Comparison of ENCODE assay signal across 1 cellular context in the genomic region with DNA sequence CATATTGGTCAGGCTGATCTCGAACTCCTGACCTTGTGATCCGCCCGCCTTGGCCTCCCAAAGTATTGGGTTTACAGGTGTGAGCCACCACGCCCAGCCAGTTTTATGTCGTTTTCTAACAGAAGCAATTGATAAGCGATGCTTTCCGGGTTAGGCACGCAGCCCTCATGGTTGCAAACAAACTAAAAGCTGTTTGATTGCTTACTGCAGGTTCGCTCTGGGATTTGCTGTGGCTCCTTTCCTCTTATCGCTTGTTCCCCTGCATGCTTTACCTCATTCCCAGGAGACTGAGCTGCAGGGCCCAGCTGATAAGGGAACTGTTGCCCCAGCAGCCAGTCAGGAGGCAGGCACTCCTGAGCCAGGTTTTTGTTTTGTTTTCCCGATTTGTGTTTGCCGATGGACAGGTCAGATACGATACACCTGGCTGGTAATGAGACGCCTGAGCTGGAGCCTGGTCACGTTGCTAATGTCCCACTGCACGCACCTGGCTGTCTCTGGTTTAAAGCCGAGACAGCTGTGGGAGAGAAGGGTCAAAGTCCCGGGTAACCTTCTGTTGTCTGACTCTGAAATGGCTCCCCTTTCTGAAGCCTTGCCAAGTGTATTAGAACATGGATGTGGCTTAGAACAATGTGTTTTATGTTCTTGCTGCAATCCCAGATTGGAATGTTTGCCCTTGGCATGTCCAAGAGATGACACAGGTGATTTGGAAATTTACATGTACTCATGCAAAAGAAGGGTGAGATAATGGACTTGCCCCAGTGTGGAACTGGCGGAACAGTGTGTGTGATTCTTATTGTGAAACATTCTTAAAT.
TF ChIP-seq lines count a peak whose summit lies in the region.

No MANE protein-coding gene starts in this region.

TF ChIP-seq in HepG2, 621 proteins besides CTCF, POLR2A, EP300 and RAD21 (continued from another document and continues in another):
- TF ChIP-seq, protein P1, sequence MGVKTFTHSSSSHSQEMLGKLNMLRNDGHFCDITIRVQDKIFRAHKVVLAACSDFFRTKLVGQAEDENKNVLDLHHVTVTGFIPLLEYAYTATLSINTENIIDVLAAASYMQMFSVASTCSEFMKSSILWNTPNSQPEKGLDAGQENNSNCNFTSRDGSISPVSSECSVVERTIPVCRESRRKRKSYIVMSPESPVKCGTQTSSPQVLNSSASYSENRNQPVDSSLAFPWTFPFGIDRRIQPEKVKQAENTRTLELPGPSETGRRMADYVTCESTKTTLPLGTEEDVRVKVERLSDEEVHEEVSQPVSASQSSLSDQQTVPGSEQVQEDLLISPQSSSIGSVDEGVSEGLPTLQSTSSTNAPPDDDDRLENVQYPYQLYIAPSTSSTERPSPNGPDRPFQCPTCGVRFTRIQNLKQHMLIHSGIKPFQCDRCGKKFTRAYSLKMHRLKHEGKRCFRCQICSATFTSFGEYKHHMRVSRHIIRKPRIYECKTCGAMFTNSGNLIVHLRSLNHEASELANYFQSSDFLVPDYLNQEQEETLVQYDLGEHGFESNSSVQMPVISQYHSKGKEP (CRISPR knock-in tag; IDR thresholded peaks at IDR 0.05) = no peak
- TF ChIP-seq TARDBP (CRISPR knock-in tag; IDR thresholded peaks at IDR 0.05) (peak; percentile 97), ZNF614 (CRISPR knock-in tag; IDR thresholded peaks at IDR 0.05; ENCODE audit: borderline replicate concordance) (peak; percentile 88), ZSCAN29 (CRISPR knock-in tag; conservative IDR thresholded peaks at IDR 0.05) (peak; percentile 97), ZNF841 (CRISPR knock-in tag; IDR thresholded peaks at IDR 0.05; ENCODE audit: borderline replicate concordance) (peak; percentile 81; the same call in 1 of the 2 replicates), RORA (CRISPR knock-in tag; IDR thresholded peaks at IDR 0.05) (0 out of 2 replicates have a peak, but pooled peaks have one; percentile 30), HMGA1 (CRISPR knock-in tag; conservative IDR thresholded peaks at IDR 0.05) (no peak), PAF1 (CRISPR knock-in tag; IDR thresholded peaks at IDR 0.05) (peak; percentile 45; the same call in 1 of the 2 replicates), CBFB (CRISPR knock-in tag; IDR thresholded peaks at IDR 0.05) (peak; percentile 83; the same call in 1 of the 2 replicates), ZNF563 (CRISPR knock-in tag; IDR thresholded peaks at IDR 0.05) (peak; percentile 61; the same call in 1 of the 2 replicates), NFYC (CRISPR knock-in tag; IDR thresholded peaks at IDR 0.05) (peak; percentile 32; the same call in 1 of the 2 replicates), ZNF367 (CRISPR knock-in tag; IDR thresholded peaks at IDR 0.05; ENCODE audit: borderline replicate concordance) (peak; percentile 95; the same call in 1 of the 2 replicates), BRCA1 (CRISPR knock-in tag; IDR thresholded peaks at IDR 0.05) (no peak), ZNF235 (CRISPR knock-in tag; IDR thresholded peaks at IDR 0.05; ENCODE audit: borderline replicate concordance) (no peak), TBX3 (IDR thresholded peaks at IDR 0.05; ENCODE audit: borderline replicate concordance) (peak; percentile 82; the same call in 1 of the 2 replicates), ESRRA (CRISPR knock-in tag; IDR thresholded peaks at IDR 0.05; ENCODE audit: low read depth) (peak; percentile 78; the same call in 1 of the 2 replicates), HDAC1 (CRISPR knock-in tag; IDR thresholded peaks at IDR 0.05) (peak; percentile 100), CCDC6 (CRISPR knock-in tag; IDR thresholded peaks at IDR 0.05) (peak; percentile 96), ZKSCAN5 (CRISPR knock-in tag; IDR thresholded peaks at IDR 0.05) (no peak), SMARCE1 (IDR thresholded peaks at IDR 0.05; ENCODE audit: borderline replicate concordance) (no peak), ZNF644 (CRISPR knock-in tag; IDR thresholded peaks at IDR 0.05; ENCODE audit: low read depth) (peak; percentile 68), SIX1 (CRISPR knock-in tag; IDR thresholded peaks at IDR 0.05; ENCODE audit: borderline replicate concordance) (peak; percentile 86), ZNF616 (CRISPR knock-in tag; IDR thresholded peaks at IDR 0.05; ENCODE audit: low read depth) (no peak), PLRG1 (conservative IDR thresholded peaks at IDR 0.05) (no peak), MAFF (IDR thresholded peaks at IDR 0.05; ENCODE audit: low read depth, low read length) (0 out of 2 replicates have a peak, but pooled peaks have one; percentile 25), EEA1 (CRISPR knock-in tag; IDR thresholded peaks at IDR 0.05; ENCODE audit: borderline replicate concordance) (no peak), ZNF251 (CRISPR knock-in tag; IDR thresholded peaks at IDR 0.05) (no peak)
- TF ChIP-seq, protein P2, sequence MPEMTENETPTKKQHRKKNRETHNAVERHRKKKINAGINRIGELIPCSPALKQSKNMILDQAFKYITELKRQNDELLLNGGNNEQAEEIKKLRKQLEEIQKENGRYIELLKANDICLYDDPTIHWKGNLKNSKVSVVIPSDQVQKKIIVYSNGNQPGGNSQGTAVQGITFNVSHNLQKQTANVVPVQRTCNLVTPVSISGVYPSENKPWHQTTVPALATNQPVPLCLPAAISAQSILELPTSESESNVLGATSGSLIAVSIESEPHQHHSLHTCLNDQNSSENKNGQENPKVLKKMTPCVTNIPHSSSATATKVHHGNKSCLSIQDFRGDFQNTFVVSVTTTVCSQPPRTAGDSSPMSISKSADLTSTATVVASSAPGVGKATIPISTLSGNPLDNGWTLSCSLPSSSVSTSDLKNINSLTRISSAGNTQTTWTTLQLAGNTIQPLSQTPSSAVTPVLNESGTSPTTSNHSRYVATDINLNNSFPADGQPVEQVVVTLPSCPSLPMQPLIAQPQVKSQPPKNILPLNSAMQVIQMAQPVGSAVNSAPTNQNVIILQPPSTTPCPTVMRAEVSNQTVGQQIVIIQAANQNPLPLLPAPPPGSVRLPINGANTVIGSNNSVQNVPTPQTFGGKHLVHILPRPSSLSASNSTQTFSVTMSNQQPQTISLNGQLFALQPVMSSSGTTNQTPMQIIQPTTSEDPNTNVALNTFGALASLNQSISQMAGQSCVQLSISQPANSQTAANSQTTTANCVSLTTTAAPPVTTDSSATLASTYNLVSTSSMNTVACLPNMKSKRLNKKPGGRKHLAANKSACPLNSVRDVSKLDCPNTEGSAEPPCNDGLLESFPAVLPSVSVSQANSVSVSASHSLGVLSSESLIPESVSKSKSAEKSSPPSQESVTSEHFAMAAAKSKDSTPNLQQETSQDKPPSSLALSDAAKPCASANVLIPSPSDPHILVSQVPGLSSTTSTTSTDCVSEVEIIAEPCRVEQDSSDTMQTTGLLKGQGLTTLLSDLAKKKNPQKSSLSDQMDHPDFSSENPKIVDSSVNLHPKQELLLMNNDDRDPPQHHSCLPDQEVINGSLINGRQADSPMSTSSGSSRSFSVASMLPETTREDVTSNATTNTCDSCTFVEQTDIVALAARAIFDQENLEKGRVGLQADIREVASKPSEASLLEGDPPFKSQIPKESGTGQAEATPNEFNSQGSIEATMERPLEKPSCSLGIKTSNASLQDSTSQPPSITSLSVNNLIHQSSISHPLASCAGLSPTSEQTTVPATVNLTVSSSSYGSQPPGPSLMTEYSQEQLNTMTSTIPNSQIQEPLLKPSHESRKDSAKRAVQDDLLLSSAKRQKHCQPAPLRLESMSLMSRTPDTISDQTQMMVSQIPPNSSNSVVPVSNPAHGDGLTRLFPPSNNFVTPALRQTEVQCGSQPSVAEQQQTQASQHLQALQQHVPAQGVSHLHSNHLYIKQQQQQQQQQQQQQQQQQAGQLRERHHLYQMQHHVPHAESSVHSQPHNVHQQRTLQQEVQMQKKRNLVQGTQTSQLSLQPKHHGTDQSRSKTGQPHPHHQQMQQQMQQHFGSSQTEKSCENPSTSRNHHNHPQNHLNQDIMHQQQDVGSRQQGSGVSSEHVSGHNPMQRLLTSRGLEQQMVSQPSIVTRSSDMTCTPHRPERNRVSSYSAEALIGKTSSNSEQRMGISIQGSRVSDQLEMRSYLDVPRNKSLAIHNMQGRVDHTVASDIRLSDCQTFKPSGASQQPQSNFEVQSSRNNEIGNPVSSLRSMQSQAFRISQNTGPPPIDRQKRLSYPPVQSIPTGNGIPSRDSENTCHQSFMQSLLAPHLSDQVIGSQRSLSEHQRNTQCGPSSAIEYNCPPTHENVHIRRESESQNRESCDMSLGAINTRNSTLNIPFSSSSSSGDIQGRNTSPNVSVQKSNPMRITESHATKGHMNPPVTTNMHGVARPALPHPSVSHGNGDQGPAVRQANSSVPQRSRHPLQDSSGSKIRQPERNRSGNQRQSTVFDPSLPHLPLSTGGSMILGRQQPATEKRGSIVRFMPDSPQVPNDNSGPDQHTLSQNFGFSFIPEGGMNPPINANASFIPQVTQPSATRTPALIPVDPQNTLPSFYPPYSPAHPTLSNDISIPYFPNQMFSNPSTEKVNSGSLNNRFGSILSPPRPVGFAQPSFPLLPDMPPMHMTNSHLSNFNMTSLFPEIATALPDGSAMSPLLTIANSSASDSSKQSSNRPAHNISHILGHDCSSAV (CRISPR knock-in tag; IDR thresholded peaks at IDR 0.05; ENCODE audit: borderline replicate concordance) = no peak
- TF ChIP-seq, protein P3, sequence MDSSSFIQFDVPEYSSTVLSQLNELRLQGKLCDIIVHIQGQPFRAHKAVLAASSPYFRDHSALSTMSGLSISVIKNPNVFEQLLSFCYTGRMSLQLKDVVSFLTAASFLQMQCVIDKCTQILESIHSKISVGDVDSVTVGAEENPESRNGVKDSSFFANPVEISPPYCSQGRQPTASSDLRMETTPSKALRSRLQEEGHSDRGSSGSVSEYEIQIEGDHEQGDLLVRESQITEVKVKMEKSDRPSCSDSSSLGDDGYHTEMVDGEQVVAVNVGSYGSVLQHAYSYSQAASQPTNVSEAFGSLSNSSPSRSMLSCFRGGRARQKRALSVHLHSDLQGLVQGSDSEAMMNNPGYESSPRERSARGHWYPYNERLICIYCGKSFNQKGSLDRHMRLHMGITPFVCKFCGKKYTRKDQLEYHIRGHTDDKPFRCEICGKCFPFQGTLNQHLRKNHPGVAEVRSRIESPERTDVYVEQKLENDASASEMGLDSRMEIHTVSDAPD (CRISPR knock-in tag; IDR thresholded peaks at IDR 0.05) = peak; percentile 94
- TF ChIP-seq, protein P4, sequence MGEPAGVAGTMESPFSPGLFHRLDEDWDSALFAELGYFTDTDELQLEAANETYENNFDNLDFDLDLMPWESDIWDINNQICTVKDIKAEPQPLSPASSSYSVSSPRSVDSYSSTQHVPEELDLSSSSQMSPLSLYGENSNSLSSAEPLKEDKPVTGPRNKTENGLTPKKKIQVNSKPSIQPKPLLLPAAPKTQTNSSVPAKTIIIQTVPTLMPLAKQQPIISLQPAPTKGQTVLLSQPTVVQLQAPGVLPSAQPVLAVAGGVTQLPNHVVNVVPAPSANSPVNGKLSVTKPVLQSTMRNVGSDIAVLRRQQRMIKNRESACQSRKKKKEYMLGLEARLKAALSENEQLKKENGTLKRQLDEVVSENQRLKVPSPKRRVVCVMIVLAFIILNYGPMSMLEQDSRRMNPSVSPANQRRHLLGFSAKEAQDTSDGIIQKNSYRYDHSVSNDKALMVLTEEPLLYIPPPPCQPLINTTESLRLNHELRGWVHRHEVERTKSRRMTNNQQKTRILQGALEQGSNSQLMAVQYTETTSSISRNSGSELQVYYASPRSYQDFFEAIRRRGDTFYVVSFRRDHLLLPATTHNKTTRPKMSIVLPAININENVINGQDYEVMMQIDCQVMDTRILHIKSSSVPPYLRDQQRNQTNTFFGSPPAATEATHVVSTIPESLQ (CRISPR knock-in tag; conservative IDR thresholded peaks at IDR 0.05) = 0 out of 2 replicates have a peak, but pooled peaks have one; percentile 48
- TF ChIP-seq, protein P5, sequence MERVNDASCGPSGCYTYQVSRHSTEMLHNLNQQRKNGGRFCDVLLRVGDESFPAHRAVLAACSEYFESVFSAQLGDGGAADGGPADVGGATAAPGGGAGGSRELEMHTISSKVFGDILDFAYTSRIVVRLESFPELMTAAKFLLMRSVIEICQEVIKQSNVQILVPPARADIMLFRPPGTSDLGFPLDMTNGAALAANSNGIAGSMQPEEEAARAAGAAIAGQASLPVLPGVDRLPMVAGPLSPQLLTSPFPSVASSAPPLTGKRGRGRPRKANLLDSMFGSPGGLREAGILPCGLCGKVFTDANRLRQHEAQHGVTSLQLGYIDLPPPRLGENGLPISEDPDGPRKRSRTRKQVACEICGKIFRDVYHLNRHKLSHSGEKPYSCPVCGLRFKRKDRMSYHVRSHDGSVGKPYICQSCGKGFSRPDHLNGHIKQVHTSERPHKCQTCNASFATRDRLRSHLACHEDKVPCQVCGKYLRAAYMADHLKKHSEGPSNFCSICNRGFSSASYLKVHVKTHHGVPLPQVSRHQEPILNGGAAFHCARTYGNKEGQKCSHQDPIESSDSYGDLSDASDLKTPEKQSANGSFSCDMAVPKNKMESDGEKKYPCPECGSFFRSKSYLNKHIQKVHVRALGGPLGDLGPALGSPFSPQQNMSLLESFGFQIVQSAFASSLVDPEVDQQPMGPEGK (CRISPR knock-in tag; IDR thresholded peaks at IDR 0.05) = peak; percentile 69
- TF ChIP-seq, protein P6, sequence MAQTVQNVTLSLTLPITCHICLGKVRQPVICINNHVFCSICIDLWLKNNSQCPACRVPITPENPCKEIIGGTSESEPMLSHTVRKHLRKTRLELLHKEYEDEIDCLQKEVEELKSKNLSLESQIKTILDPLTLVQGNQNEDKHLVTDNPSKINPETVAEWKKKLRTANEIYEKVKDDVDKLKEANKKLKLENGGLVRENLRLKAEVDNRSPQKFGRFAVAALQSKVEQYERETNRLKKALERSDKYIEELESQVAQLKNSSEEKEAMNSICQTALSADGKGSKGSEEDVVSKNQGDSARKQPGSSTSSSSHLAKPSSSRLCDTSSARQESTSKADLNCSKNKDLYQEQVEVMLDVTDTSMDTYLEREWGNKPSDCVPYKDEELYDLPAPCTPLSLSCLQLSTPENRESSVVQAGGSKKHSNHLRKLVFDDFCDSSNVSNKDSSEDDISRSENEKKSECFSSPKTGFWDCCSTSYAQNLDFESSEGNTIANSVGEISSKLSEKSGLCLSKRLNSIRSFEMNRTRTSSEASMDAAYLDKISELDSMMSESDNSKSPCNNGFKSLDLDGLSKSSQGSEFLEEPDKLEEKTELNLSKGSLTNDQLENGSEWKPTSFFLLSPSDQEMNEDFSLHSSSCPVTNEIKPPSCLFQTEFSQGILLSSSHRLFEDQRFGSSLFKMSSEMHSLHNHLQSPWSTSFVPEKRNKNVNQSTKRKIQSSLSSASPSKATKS (CRISPR knock-in tag; IDR thresholded peaks at IDR 0.05) = peak; percentile 80; the same call in 1 of the 2 replicates
- TF ChIP-seq, protein P7, sequence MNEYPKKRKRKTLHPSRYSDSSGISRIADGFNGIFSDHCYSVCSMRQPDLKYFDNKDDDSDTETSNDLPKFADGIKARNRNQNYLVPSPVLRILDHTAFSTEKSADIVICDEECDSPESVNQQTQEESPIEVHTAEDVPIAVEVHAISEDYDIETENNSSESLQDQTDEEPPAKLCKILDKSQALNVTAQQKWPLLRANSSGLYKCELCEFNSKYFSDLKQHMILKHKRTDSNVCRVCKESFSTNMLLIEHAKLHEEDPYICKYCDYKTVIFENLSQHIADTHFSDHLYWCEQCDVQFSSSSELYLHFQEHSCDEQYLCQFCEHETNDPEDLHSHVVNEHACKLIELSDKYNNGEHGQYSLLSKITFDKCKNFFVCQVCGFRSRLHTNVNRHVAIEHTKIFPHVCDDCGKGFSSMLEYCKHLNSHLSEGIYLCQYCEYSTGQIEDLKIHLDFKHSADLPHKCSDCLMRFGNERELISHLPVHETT (CRISPR knock-in tag; conservative IDR thresholded peaks at IDR 0.05) = peak; percentile 52; the same call in 1 of the 2 replicates
